Comparison of ENCODE assay signal across 12 cellular contexts in the genomic region with DNA sequence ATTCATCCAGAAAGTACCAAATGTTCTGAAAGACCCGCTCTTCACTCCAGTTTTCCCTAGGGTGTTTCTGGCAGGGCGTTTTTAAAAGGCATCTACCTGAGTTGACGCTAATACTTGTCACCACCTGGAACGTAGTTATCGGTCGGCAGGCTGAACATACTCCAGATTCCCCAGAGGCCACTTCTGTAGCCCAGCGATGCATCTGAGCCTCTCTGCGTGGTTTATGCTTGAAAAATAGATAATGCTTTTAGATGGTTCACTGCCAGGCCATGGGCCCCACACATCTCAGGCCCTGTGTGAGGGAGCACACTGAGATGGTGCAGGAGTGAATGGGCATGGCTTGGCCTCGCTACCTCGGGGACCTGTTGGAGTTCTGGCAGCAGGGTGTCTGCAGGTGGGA. TPM values are rescaled to one million over a fixed set of nuclear protein-coding genes. Genes with fewer than 3 reads are reported as not detected.
DNase-seq lines count a peak whose midpoint lies in the region; ATAC-seq and TF ChIP-seq lines count a peak whose summit lies in the region.
"Had no signal": no experiment of that assay in that cellular context is flagged by ENCODE, and none has a peak within 500 bp of the region (broad histone marks: within the 10 kb centered on the region; RNA-seq: fewer than 3 reads in every experiment).

No MANE protein-coding gene starts in this region.

- TF ChIP-seq CTCF in RWPE1 (conservative IDR thresholded peaks at IDR 0.05; ENCODE audit: low read depth), result no peak
- TF ChIP-seq CTCF in glutamatergic neuron (IDR thresholded peaks at IDR 0.05; ENCODE audit: partially characterized antibody, unreplicated experiment), result no peak
- TF ChIP-seq CTCF in stomach (IDR thresholded peaks at IDR 0.05), result no peak

- CTCF ChIA-PET in activated CD4-positive, alpha-beta T cell treated with anti-CD3 and anti-CD28 coated beads for 36 hours (lab: Charles Lee), result no interaction called here
- CTCF ChIA-PET in RWPE1 (lab: Yijun Ruan, JAX), result no interaction called here

- no peaks in the 10 kb centered on the region for H3K9me3 ChIP-seq in stomach
- H3K9me3 ChIP-seq: A549 had no signal

- peaks cover 65% of the 10 kb centered on the region for H3K4me1 Mint-ChIP-seq in activated CD4-positive, alpha-beta T cell treated with anti-CD3 and anti-CD28 coated beads for 36 hours
- H3K4me1 Mint-ChIP-seq in glutamatergic neuron (ENCODE audit: low read depth, unreplicated experiment), result peaks cover 44% of the 10 kb centered on the region

- no peak for TF ChIP-seq EP300 in stomach (IDR thresholded peaks at IDR 0.05)

- intact Hi-C loops in activated CD4-positive, alpha-beta T cell treated with anti-CD3 and anti-CD28 coated beads for 36 hours (cut with DNase I, micrococcal nuclease), result no loop called here
- intact Hi-C loops in stomach (cut with DNase I; ENCODE audit: low total_unique reads), result no loop called here

- 80 to 93% (median 87%) methylated on average over 10 of the region's 10 CpGs for WGBS in stomach, 5 donors

- H3K9me3 Mint-ChIP-seq in activated CD4-positive, alpha-beta T cell treated with anti-CD3 and anti-CD28 coated beads for 36 hours (ENCODE audit: low read depth), result no peaks in the 10 kb centered on the region
- peaks cover 4% of the 10 kb centered on the region for H3K9me3 Mint-ChIP-seq in glutamatergic neuron (ENCODE audit: unreplicated experiment)

- H3K27ac ChIP-seq in RWPE1, result peak overlapping the region; percentile 87
- H3K27ac ChIP-seq in stomach, result peak overlapping the region in 4 of 5 donors; percentile 28 to 76 (median 54)

- no peak for ATAC-seq in activated CD4-positive, alpha-beta T cell treated with anti-CD3 and anti-CD28 coated beads for 36 hours
- no peak for ATAC-seq in HG02870 (IDR thresholded peaks at IDR 0.05; ENCODE audit: unreplicated experiment)
- ATAC-seq: A549, Panc1 had no signal

- peaks cover 8% of the 10 kb centered on the region for H3K27me3 Mint-ChIP-seq in activated CD4-positive, alpha-beta T cell treated with anti-CD3 and anti-CD28 coated beads for 36 hours
- H3K27me3 Mint-ChIP-seq in glutamatergic neuron (ENCODE audit: unreplicated experiment), result no peaks in the 10 kb centered on the region

- TF ChIP-seq POLR2A in stomach (IDR thresholded peaks at IDR 0.05), result no peak

- peak overlapping the region; percentile 73 for H3K27ac Mint-ChIP-seq in activated CD4-positive, alpha-beta T cell treated with anti-CD3 and anti-CD28 coated beads for 36 hours
- peak overlapping the region; percentile 74 for H3K27ac Mint-ChIP-seq in glutamatergic neuron (ENCODE audit: unreplicated experiment)

- H3K36me3 ChIP-seq in stomach, result peaks cover 8 to 31% (median 28%) of the 10 kb centered on the region in 4 donors

- no peak for DNase-seq in activated CD4-positive, alpha-beta T cell treated with anti-CD3 and anti-CD28 coated beads for 36 hours
- DNase-seq in activated CD4-positive, alpha-beta T cell treated with anti-CD3 and anti-CD28 coated beads, Interleukin-2, amount 50 U/mL, for 48 hours, result no peak
- DNase-seq in RWPE1 (ENCODE audit: low spot score), result no peak
- no peak for DNase-seq in glutamatergic neuron
- DNase-seq in stomach, result no peak
- DNase-seq in cerebellar cortex (ENCODE audit: low spot score), result no peak
- DNase-seq in AG08395 (ENCODE audit: low spot score), result no peak
- DNase-seq: islet precursor cell, NCI-H2081 treated with DMSO at 0.1 percent for 48 hours had no signal

- H3K36me3 Mint-ChIP-seq in activated CD4-positive, alpha-beta T cell treated with anti-CD3 and anti-CD28 coated beads for 36 hours (ENCODE audit: low read depth), result peaks cover 21% of the 10 kb centered on the region
- no peaks in the 10 kb centered on the region for H3K36me3 Mint-ChIP-seq in glutamatergic neuron (ENCODE audit: unreplicated experiment)

- H3K4me3 ChIP-seq in stomach, result no peak overlapping the region
- H3K4me3 ChIP-seq: A549 had no signal

- POLR2A ChIA-PET in activated CD4-positive, alpha-beta T cell treated with anti-CD3 and anti-CD28 coated beads for 36 hours (lab: Charles Lee), result no interaction called here
- POLR2A ChIA-PET in RWPE1 (lab: Yijun Ruan, JAX; ENCODE audit: low non-redundant PET), result interaction anchor here (0.6 kb wide), 1 partner anchor 326 kb away, joined by 3 read pairs; no protein-coding TSS in a partner anchor

- H3K4me3 Mint-ChIP-seq in activated CD4-positive, alpha-beta T cell treated with anti-CD3 and anti-CD28 coated beads for 36 hours, result no peak overlapping the region
- peak overlapping the region; percentile 16 for H3K4me3 Mint-ChIP-seq in glutamatergic neuron (ENCODE audit: unreplicated experiment)

- peaks cover 0 to 8% (median 0%) of the 10 kb centered on the region in 3 donors for H3K27me3 ChIP-seq in stomach

- H3K4me1 ChIP-seq in stomach, result peaks cover 4 to 40% (median 17%) of the 10 kb centered on the region in 4 donors

RNA-seq across cellular contexts. Expression of gene NCS1, which starts 33.0 kb away (rescaled TPM):
- total RNA-seq in activated CD4-positive, alpha-beta T cell treated with anti-CD3 and anti-CD28 coated beads for 36 hours, result 10 to 100 TPM; 24.8 to 25.2 TPM
- total RNA-seq in glutamatergic neuron (ENCODE audit: unreplicated experiment) (312 TPM), stomach (10 to 100 TPM; 12.8 to 50.0 (median 16.7) TPM)
- 10 to 100 TPM in 1 of 3 donors, 1 to 10 TPM in 2; 3.2 to 26.0 (median 6.4) TPM for polyA plus RNA-seq in stomach
